1 cellular context compared by ENCODE assay signal in genomic region chr3:11089931-11090330, GRCh38.
TF ChIP-seq lines count a peak whose summit lies in the region.

No MANE protein-coding gene starts in this region.

TF ChIP-seq in IMR-90, 13 proteins besides CTCF, POLR2A, EP300 and RAD21 (continued from another document):
- TF ChIP-seq USF2 (IDR thresholded peaks at IDR 0.05; ENCODE audit: low read depth, low read length), result no peak
- TF ChIP-seq CHD1 (IDR thresholded peaks at IDR 0.05; ENCODE audit: low read depth, low read length), result no peak
- no peak for TF ChIP-seq SMC3 (IDR thresholded peaks at IDR 0.05; ENCODE audit: low read depth, low read length)
- TF ChIP-seq MAFK (IDR thresholded peaks at IDR 0.05; ENCODE audit: low read depth, low read length), result no peak
- no peak for TF ChIP-seq BHLHE40 (IDR thresholded peaks at IDR 0.05; ENCODE audit: low read depth, low read length)
- TF ChIP-seq RCOR1 (IDR thresholded peaks at IDR 0.05; ENCODE audit: insufficient replicate concordance, low read length), result no peak
- TF ChIP-seq MAZ (IDR thresholded peaks at IDR 0.05; ENCODE audit: borderline replicate concordance, low read depth, low read length), result no peak
